ENCODE assay signal across 9 cellular contexts in the genomic region with DNA sequence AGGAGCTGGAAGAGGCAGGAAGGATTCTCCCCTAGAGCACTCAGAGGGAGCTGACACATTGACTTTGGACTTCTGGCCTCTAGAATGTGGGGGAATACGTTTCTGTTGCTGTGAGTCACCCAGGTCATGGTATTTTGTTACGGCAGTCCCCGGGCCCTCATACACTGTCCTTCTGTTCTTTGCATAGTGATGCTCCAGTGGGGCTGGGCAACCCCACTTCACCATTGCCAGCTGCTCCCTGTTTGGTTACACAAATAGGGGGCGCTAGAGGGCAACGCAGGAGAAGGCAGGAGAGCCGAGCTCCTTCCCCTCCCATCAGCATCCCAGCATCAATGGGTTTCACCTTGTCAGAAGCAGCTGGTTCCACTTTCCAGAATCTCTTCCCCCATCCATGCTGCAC.
DNase-seq lines count a peak whose midpoint lies in the region; ATAC-seq, FAIRE-seq and TF ChIP-seq lines count a peak whose summit lies in the region.
"Had no signal": no experiment of that assay in that cellular context is flagged by ENCODE, and none has a peak within 500 bp of the region (broad histone marks: within the 10 kb centered on the region; RNA-seq: fewer than 3 reads in every experiment).

No MANE protein-coding gene starts in this region.

- no peak for TF ChIP-seq RAD21 in HepG2 (CRISPR knock-in tag; IDR thresholded peaks at IDR 0.05)

- no TSS peak for BruUV-seq in HepG2 (replicated peaks; lab: Mats Ljungman, UMichigan)

- in situ Hi-C loops in HepG2 (cut with HindIII; ENCODE audit: extremely low pct_ligation_motif_present, low pct_unique_long_range_greater_than_20kb) = no loop called here

- TF ChIP-seq EP300 in HepG2 (IDR thresholded peaks at IDR 0.05; ENCODE audit: low read depth in 2 of 2, low read length in 2 of 2) (no peak), HepG2 (CRISPR knock-in tag; IDR thresholded peaks at IDR 0.05; ENCODE audit: borderline replicate concordance) (no peak)

- H3K27me3 ChIP-seq in HepG2 (ENCODE audit: control insufficient read depth in 1 of 2, insufficient read depth in 2 of 2, low read length in 2 of 2) = peaks cover 0 to 24% of the 10 kb centered on the region in 2 experiments; a peak in 4 of 5 replicates

- intact Hi-C loops in HepG2 (cut with micrococcal nuclease; ENCODE audit: unreplicated experiment) = no loop called here

- no peak for FAIRE-seq in HepG2 (lab: Jason Lieb, UNC)
- FAIRE-seq: endometrium had no signal

- no peak for TF ChIP-seq POLR2A in HepG2 (IDR thresholded peaks at IDR 0.05; ENCODE audit: insufficient read depth in 1 of 2, low read depth in 2 of 2, low read length in 2 of 2)

- no peaks in the 10 kb centered on the region for H3K79me2 ChIP-seq in HepG2 (ENCODE audit: insufficient read depth, low read length)

- CTCF ChIA-PET in HEK293T (lab: Yijun Ruan, JAX) = interaction anchor here (0.7 to 3.9 kb wide), 11 partner anchors 9 to 265 kb away, joined by 3 to 41 read pairs (median 3); no protein-coding TSS in a partner anchor
- CTCF ChIA-PET in HepG2 (lab: Yijun Ruan, JAX; ENCODE audit: low intra/inter-chr PET ratio, low total read pairs) = no interaction called here

- DNase-seq in D341Med (ENCODE audit: low spot score) = peak; percentile 73
- DNase-seq in HEK293T (ENCODE audit: extremely low spot score) = peak; percentile 72
- peak; percentile 55 for DNase-seq in amniotic epithelial cell (ENCODE audit: low read depth)
- no peak for DNase-seq in HepG2 (ENCODE audit: low spot score)
- DNase-seq in SHP77 (lab: John Stamatoyannopoulos, UW) = no peak
- DNase-seq in NCI-H1436 treated with DMSO at 0.1 percent for 48 hours (lab: John Stamatoyannopoulos, UW) = no peak

- no peak for ATAC-seq in HepG2
- ATAC-seq in HG03108 (IDR thresholded peaks at IDR 0.05; ENCODE audit: unreplicated experiment) = no peak
- no peak for ATAC-seq in GM19452 (IDR thresholded peaks at IDR 0.05; ENCODE audit: unreplicated experiment)

- 0% methylated on average over 5 of the region's 6 CpGs for WGBS in HepG2 (ENCODE audit: low lambda C conversion rate)

- H3K4me3 ChIP-seq in HepG2 (replicated peaks in 1 of 3; ENCODE audit: insufficient read depth in 1 of 3, low read depth in 2 of 3, low read length in 3 of 3) = no peak overlapping the region

- H4K20me1 ChIP-seq in HepG2 (ENCODE audit: insufficient read depth, low read length) = no peaks in the 10 kb centered on the region

- no peak overlapping the region for H3K9ac ChIP-seq in HepG2 (ENCODE audit: insufficient read depth, low read depth, low read length)

- H3K4me2 ChIP-seq in HepG2 (ENCODE audit: low read depth, low read length) = no peak overlapping the region

- no peaks in the 10 kb centered on the region for H3K9me3 ChIP-seq in HepG2 (ENCODE audit: low read length)

- no peaks in the 10 kb centered on the region for H3K36me3 ChIP-seq in HepG2 (replicated peaks in 1 of 2; ENCODE audit: control insufficient read depth in 1 of 2, insufficient read depth in 2 of 2, low read length in 2 of 2)

- no peaks in the 10 kb centered on the region for H3K4me1 ChIP-seq in HepG2 (ENCODE audit: insufficient read depth, low read length)

- no peak overlapping the region for H2AFZ ChIP-seq in HepG2 (ENCODE audit: low read length)

- H3K27ac ChIP-seq in HepG2 (ENCODE audit: extremely low read length, insufficient read depth, low read length) = no peak overlapping the region

- peak; percentile 41; the same call in 1 of the 2 replicates for TF ChIP-seq CTCF in HepG2 (CRISPR knock-in tag; IDR thresholded peaks at IDR 0.05)

- POLR2A ChIA-PET in HEK293T (lab: Yijun Ruan, JAX) (interaction anchor here (0.7 kb wide), 1 partner anchor 265 kb away, joined by 3 read pairs; no protein-coding TSS in a partner anchor), HepG2 (lab: Yijun Ruan, JAX) (no interaction called here)

TF ChIP-seq in HEK293T, 16 proteins besides CTCF, POLR2A, EP300 and RAD21:
- no peak for TF ChIP-seq FOXM1 (IDR thresholded peaks at IDR 0.05; ENCODE audit: borderline replicate concordance)
- no peak for TF ChIP-seq HDGF (IDR thresholded peaks at IDR 0.05; ENCODE audit: borderline replicate concordance)
- TF ChIP-seq SUZ12 (IDR thresholded peaks at IDR 0.05) = no peak
- no peak for TF ChIP-seq L3MBTL2 (conservative IDR thresholded peaks at IDR 0.05)
- no peak for TF ChIP-seq BHLHE40 (IDR thresholded peaks at IDR 0.05; ENCODE audit: borderline replicate concordance)
- no peak for TF ChIP-seq CTBP1 (IDR thresholded peaks at IDR 0.05; ENCODE audit: borderline replicate concordance)
- TF ChIP-seq FOXA1 (IDR thresholded peaks at IDR 0.05) = no peak
- TF ChIP-seq ELF4 (IDR thresholded peaks at IDR 0.05) = no peak
- TF ChIP-seq ZNF384 (IDR thresholded peaks at IDR 0.05) = no peak
- TF ChIP-seq SP1 (IDR thresholded peaks at IDR 0.05) = no peak

TF ChIP-seq in HepG2, 621 proteins besides CTCF, POLR2A, EP300 and RAD21:
- TF ChIP-seq GPN1 (CRISPR knock-in tag; IDR thresholded peaks at IDR 0.05; ENCODE audit: borderline replicate concordance) (no peak), ZNF552 (CRISPR knock-in tag; IDR thresholded peaks at IDR 0.05; ENCODE audit: borderline replicate concordance) (no peak), STAG1 (CRISPR knock-in tag; IDR thresholded peaks at IDR 0.05) (peak; percentile 29; the same call in 1 of the 2 replicates), ZNF12 (CRISPR knock-in tag; IDR thresholded peaks at IDR 0.05) (peak; percentile 93)

Comparison
In these comparisons a context has a peak if more than half of its experiments do, and no peak if none do; other contexts are left out.
1. DNase-seq: peak in D341Med (single experiment), HEK293T (single experiment) and amniotic epithelial cell (single experiment); none in HepG2 (single experiment), SHP77 (0 of 2) and NCI-H1436 treated with DMSO at 0.1 percent for 48 hours (single experiment).